Comparison of ENCODE assay signal across 22 cellular contexts in the genomic region with DNA sequence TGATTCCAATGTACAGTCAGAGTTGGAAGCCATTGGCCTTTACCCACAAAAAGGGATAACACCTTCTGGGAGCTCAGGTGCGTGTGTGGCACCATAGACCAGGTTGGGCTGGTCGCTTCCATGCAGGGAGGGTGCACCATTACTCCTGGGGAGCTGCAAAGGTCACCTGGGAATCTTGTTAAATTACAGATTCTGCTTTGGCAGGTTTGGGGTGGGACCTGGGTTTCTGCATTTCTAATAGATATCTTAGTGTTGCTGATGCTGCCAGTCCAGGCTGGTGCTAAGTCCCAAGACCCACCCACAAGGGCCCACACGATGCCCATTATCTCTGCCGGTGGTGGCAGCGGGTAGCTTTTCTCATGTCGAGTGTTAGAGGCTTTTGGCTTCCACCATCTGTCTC.
"Had no signal": no experiment of that assay in that cellular context is flagged by ENCODE, and none has a peak within 500 bp of the region (broad histone marks: within the 10 kb centered on the region; RNA-seq: fewer than 3 reads in every experiment).

No MANE protein-coding gene starts in this region.

- H3K27me3 Mint-ChIP-seq: activated CD4-positive, alpha-beta T cell treated with anti-CD3 and anti-CD28 coated beads for 36 hours; activated CD4-positive, alpha-beta T cell treated with anti-CD3 and anti-CD28 coated beads, Interleukin-2, amount 10 ng/mL, durations not matched to agents 24 days and 14 days; activated CD8-positive, alpha-beta T cell treated with anti-CD3 and anti-CD28 coated beads for 36 hours; activated naive CD8-positive, alpha-beta T cell; activated T-helper 17 cell treated with anti-CD3 and anti-CD28 coated beads, Interleukin-2, amount 50 U/mL, for 72 hours; central memory CD8-positive, alpha-beta T cell had no signal

- H3K4me1 Mint-ChIP-seq: activated CD4-positive, alpha-beta T cell treated with anti-CD3 and anti-CD28 coated beads for 36 hours had no signal

- H3K4me3 Mint-ChIP-seq: activated CD4-positive, alpha-beta T cell treated with anti-CD3 and anti-CD28 coated beads for 36 hours; activated CD4-positive, alpha-beta T cell treated with anti-CD3 and anti-CD28 coated beads, Interleukin-2, amount 10 ng/mL, durations not matched to agents 24 days and 14 days; activated CD8-positive, alpha-beta T cell treated with anti-CD3 and anti-CD28 coated beads for 36 hours; activated naive CD8-positive, alpha-beta T cell; activated T-cell treated with anti-CD3 and anti-CD28 coated beads, Interleukin-2, amount 50 U/mL, for 4 hours; activated T-helper 17 cell treated with anti-CD3 and anti-CD28 coated beads, Interleukin-2, amount 50 U/mL, for 72 hours; central memory CD8-positive, alpha-beta T cell had no signal

- ATAC-seq: activated CD4-positive, alpha-beta T cell treated with anti-CD3 and anti-CD28 coated beads for 36 hours; activated CD8-positive, alpha-beta T cell treated with anti-CD3 and anti-CD28 coated beads for 36 hours; activated T-cell treated with anti-CD3 and anti-CD28 coated beads, Interleukin-2, amount 50 U/mL, for 4 hours; activated T-helper 17 cell treated with anti-CD3 and anti-CD28 coated beads, Interleukin-2, amount 50 U/mL, for 72 hours; esophagus mucosa had no signal

- H3K27ac Mint-ChIP-seq: activated CD4-positive, alpha-beta T cell treated with anti-CD3 and anti-CD28 coated beads for 36 hours; activated CD4-positive, alpha-beta T cell treated with anti-CD3 and anti-CD28 coated beads, Interleukin-2, amount 10 ng/mL, durations not matched to agents 24 days and 14 days; activated CD8-positive, alpha-beta T cell treated with anti-CD3 and anti-CD28 coated beads for 36 hours; activated naive CD8-positive, alpha-beta T cell had no signal

- H3K9me3 Mint-ChIP-seq: activated CD4-positive, alpha-beta T cell treated with anti-CD3 and anti-CD28 coated beads, Interleukin-2, amount 10 ng/mL, durations not matched to agents 24 days and 14 days; activated CD8-positive, alpha-beta T cell treated with anti-CD3 and anti-CD28 coated beads for 36 hours; activated T-cell treated with anti-CD3 and anti-CD28 coated beads, Interleukin-2, amount 50 U/mL, for 4 hours; activated T-helper 17 cell treated with anti-CD3 and anti-CD28 coated beads, Interleukin-2, amount 50 U/mL, for 72 hours; central memory CD8-positive, alpha-beta T cell had no signal

- DNase-seq: activated CD4-positive, alpha-beta T cell treated with anti-CD3 and anti-CD28 coated beads for 36 hours; activated CD4-positive, alpha-beta T cell treated with anti-CD3 and anti-CD28 coated beads, Interleukin-2, amount 10 ng/mL, durations not matched to agents 24 days and 14 days; activated CD4-positive, CD25-positive, alpha-beta regulatory T cell; activated CD4-positive, CD25-positive, alpha-beta regulatory T cell treated with anti-CD3 and anti-CD28 coated beads, Interleukin-2, amount 50 U/mL, for 72 hours; activated CD8-positive, alpha-beta memory T cell treated with anti-CD3 and anti-CD28 coated beads for 24 hours; activated CD8-positive, alpha-beta T cell treated with anti-CD3 and anti-CD28 coated beads for 36 hours; activated effector memory CD4-positive, alpha-beta T cell treated with Interleukin-2 at 50 U/mL for 16 hours; activated gamma-delta T cell treated with Interleukin-2 at 50 U/mL for 16 hours; activated naive CD4-positive, alpha-beta T cell treated with anti-CD3 and anti-CD28 coated beads, Interleukin-2, amount 50 U/mL, for 16 hours; activated naive CD4-positive, alpha-beta T cell treated with Interleukin-2 at 50 U/mL for 16 hours; activated T-cell treated with anti-CD3 and anti-CD28 coated beads, Interleukin-2, amount 50 U/mL, for 4 hours; amniotic stem cell; anterior cingulate cortex; brain microvascular endothelial cell; effector CD8-positive, alpha-beta T cell; foreskin fibroblast; head of caudate nucleus; T-helper 2 cell had no signal

- H3K27ac ChIP-seq: brain microvascular endothelial cell had no signal

- H3K27me3 ChIP-seq: brain microvascular endothelial cell had no signal
